ENCODE assay signal across 9 cellular contexts in genomic region chr13:49214917-49215376, GRCh38. TPM values are rescaled to one million over a fixed set of nuclear protein-coding genes. Genes with fewer than 3 reads are reported as not detected.
DNase-seq lines count a peak whose midpoint lies in the region; ATAC-seq and TF ChIP-seq lines count a peak whose summit lies in the region.
"Had no signal": no experiment of that assay in that cellular context is flagged by ENCODE, and none has a peak within 500 bp of the region (broad histone marks: within the 10 kb centered on the region; RNA-seq: fewer than 3 reads in every experiment).

No MANE protein-coding gene starts in this region.

- H3K27ac Mint-ChIP-seq in central memory CD8-positive, alpha-beta T cell (ENCODE audit: low read depth): peak overlapping the region; percentile 50
- H3K27ac Mint-ChIP-seq in progenitor cell of endocrine pancreas: peak overlapping the region; percentile 2

- H3K4me1 Mint-ChIP-seq in central memory CD8-positive, alpha-beta T cell: peaks cover 18% of the 10 kb centered on the region
- H3K4me1 Mint-ChIP-seq in progenitor cell of endocrine pancreas (ENCODE audit: low read depth): peaks cover 6% of the 10 kb centered on the region

- no peaks in the 10 kb centered on the region for H3K9me3 Mint-ChIP-seq in central memory CD8-positive, alpha-beta T cell
- no peaks in the 10 kb centered on the region for H3K9me3 Mint-ChIP-seq in progenitor cell of endocrine pancreas (ENCODE audit: low read depth)

- TF ChIP-seq CTCF in progenitor cell of endocrine pancreas (IDR thresholded peaks at IDR 0.05; ENCODE audit: unreplicated experiment): no peak

- H3K4me3 Mint-ChIP-seq in central memory CD8-positive, alpha-beta T cell: no peak overlapping the region
- H3K4me3 Mint-ChIP-seq in progenitor cell of endocrine pancreas (ENCODE audit: low read depth): no peak overlapping the region

- DNase-seq in DMS153 (lab: John Stamatoyannopoulos, UW): peak; percentile 55
- DNase-seq in DMS153 treated with DMSO at 0.1 percent for 48 hours (lab: John Stamatoyannopoulos, UW; ENCODE audit: unreplicated experiment): no peak
- DNase-seq in SKM-1 treated with dmso at 0.1 percent for 144 hours (lab: John Stamatoyannopoulos, UW; ENCODE audit: unreplicated experiment): peak; percentile 97
- no peak for DNase-seq in central memory CD8-positive, alpha-beta T cell (ENCODE audit: low spot score in 2 of 2)
- DNase-seq in progenitor cell of endocrine pancreas (ENCODE audit: low spot score, unreplicated experiment): no peak
- no peak for DNase-seq in NCI-H446 treated with DMSO at 0.1 percent for 48 hours (lab: John Stamatoyannopoulos, UW)
- no peak for DNase-seq in NCI-H446 (lab: John Stamatoyannopoulos, UW)

- ATAC-seq in HG02885 (IDR thresholded peaks at IDR 0.05; ENCODE audit: poor library complexity, unreplicated experiment): peak; percentile 58
- peak; percentile 62 for ATAC-seq in central memory CD8-positive, alpha-beta T cell (replicated peaks; ENCODE audit: extremely low read depth, poor library complexity, severe bottlenecking)

- H3K27me3 Mint-ChIP-seq in central memory CD8-positive, alpha-beta T cell: peaks cover 36% of the 10 kb centered on the region
- H3K27me3 Mint-ChIP-seq in progenitor cell of endocrine pancreas: peaks cover 35% of the 10 kb centered on the region

- H3K36me3 Mint-ChIP-seq in central memory CD8-positive, alpha-beta T cell (ENCODE audit: insufficient read depth): peaks cover 4% of the 10 kb centered on the region
- H3K36me3 Mint-ChIP-seq in progenitor cell of endocrine pancreas (ENCODE audit: insufficient read depth): peaks cover 14% of the 10 kb centered on the region

RNA-seq across cellular contexts. Expression of gene MLNR, which starts 5.2 kb away (rescaled TPM):
- 0.24 and 0.31 TPM in 2 replicates for total RNA-seq in progenitor cell of endocrine pancreas
- total RNA-seq: mononuclear cell had no signal

RNA-seq across cellular contexts. Expression of gene CDADC1, which starts 32.8 kb away (rescaled TPM):
- total RNA-seq in progenitor cell of endocrine pancreas: 11.7 and 13.9 TPM in 2 replicates

Comparison
In these comparisons a context has a peak if more than half of its experiments do, and no peak if none do; other contexts are left out.
1. DNase-seq: peak in DMS153 (single experiment) and SKM-1 treated with dmso at 0.1 percent for 144 hours (single experiment); none in DMS153 treated with DMSO at 0.1 percent for 48 hours (single experiment), central memory CD8-positive, alpha-beta T cell (0 of 2), progenitor cell of endocrine pancreas (single experiment), NCI-H446 treated with DMSO at 0.1 percent for 48 hours (single experiment) and NCI-H446 (0 of 2).